In the genomic region with DNA sequence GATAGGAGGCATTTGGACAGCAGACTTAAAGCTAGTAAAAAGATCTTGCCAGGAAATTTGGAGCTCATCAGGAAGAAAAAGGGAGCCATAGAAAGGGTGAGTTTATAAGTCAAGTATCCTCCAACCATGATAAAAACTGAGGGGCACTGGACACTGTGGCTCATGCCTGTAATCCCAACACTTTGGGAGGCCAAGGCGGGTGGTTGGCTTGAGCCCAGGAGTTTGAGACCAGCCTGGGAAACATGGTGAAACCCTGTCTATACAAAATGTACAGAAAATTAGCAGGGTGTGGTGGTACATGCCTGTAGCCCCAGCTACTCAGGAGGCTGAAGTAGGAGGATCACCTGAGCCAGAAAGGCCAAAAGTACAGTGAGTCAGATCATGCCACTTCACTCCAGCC, we compare ENCODE assay signal across 28 cellular contexts.
"Had no signal": no experiment of that assay in that cellular context is flagged by ENCODE, and none has a peak within 500 bp of the region (broad histone marks: within the 10 kb centered on the region; RNA-seq: fewer than 3 reads in every experiment).

No MANE protein-coding gene starts in this region.

- H3K27me3 ChIP-seq: brain microvascular endothelial cell, cardiac muscle cell had no signal

- H3K27ac ChIP-seq: brain microvascular endothelial cell, cardiac muscle cell, SK-N-MC had no signal

- H3K27me3 Mint-ChIP-seq: activated naive CD8-positive, alpha-beta T cell treated with anti-CD3 and anti-CD28 coated beads for 36 hours; T-cell had no signal

- DNase-seq: activated CD4-positive, alpha-beta T cell treated with anti-CD3 and anti-CD28 coated beads for 48 hours; activated CD4-positive, alpha-beta T cell treated with anti-CD3 and anti-CD28 coated beads, Interleukin-2, amount 50 U/mL, for 4 hours; activated CD4-positive, CD25-positive, alpha-beta regulatory T cell treated with anti-CD3 and anti-CD28 coated beads, Interleukin-2, amount 50 U/mL, for 72 hours; activated CD8-positive, alpha-beta memory T cell treated with anti-CD3 and anti-CD28 coated beads, Interleukin-2, amount 50 U/mL, for 48 hours; activated CD8-positive, alpha-beta T cell treated with anti-CD3 and anti-CD28 coated beads, Interleukin-2, amount 10 ng/mL, durations not matched to agents 7 days and 5 days; activated gamma-delta T cell; activated naive CD4-positive, alpha-beta T cell treated with anti-CD3 and anti-CD28 coated beads for 36 hours; activated naive CD8-positive, alpha-beta T cell treated with anti-CD3 and anti-CD28 coated beads for 36 hours; activated T-cell treated with anti-CD3 and anti-CD28 coated beads, Interleukin-2, amount 50 U/mL, for 1 hour; brain microvascular endothelial cell; cerebellar nuclear complex; KG1; NCI-H1092; NCI-H1417 treated with DMSO at 0.1 percent for 48 hours; NCI-H1694; NCI-H2029; NCI-H2107; NCI-H226; NCI-H526; NCI-H82; OCI-M1; RPMI8226; T-cell had no signal

- H3K4me1 Mint-ChIP-seq: WTC11 had no signal

- H3K27ac Mint-ChIP-seq: activated CD8-positive, alpha-beta T cell treated with anti-CD3 and anti-CD28 coated beads, Interleukin-2, amount 10 ng/mL, durations not matched to agents 7 days and 5 days; activated naive CD4-positive, alpha-beta T cell treated with anti-CD3 and anti-CD28 coated beads for 36 hours; activated naive CD8-positive, alpha-beta T cell treated with anti-CD3 and anti-CD28 coated beads for 36 hours; WTC11 had no signal

- ATAC-seq: activated CD8-positive, alpha-beta T cell treated with anti-CD3 and anti-CD28 coated beads, Interleukin-2, amount 10 ng/mL, durations not matched to agents 7 days and 5 days; Panc1; Right ventricle myocardium inferior; T-cell; WTC11 had no signal

- H3K4me3 Mint-ChIP-seq: activated CD8-positive, alpha-beta T cell treated with anti-CD3 and anti-CD28 coated beads, Interleukin-2, amount 10 ng/mL, durations not matched to agents 7 days and 5 days; activated naive CD4-positive, alpha-beta T cell treated with anti-CD3 and anti-CD28 coated beads for 36 hours; activated naive CD8-positive, alpha-beta T cell treated with anti-CD3 and anti-CD28 coated beads for 36 hours; T-cell; WTC11 had no signal

- H3K36me3 Mint-ChIP-seq: WTC11 had no signal

- H3K4me3 ChIP-seq: cardiac muscle cell, SK-N-MC had no signal

- H3K9me3 Mint-ChIP-seq: activated naive CD4-positive, alpha-beta T cell treated with anti-CD3 and anti-CD28 coated beads for 36 hours; activated naive CD8-positive, alpha-beta T cell treated with anti-CD3 and anti-CD28 coated beads for 36 hours; T-cell; WTC11 had no signal
